In the genomic region with DNA sequence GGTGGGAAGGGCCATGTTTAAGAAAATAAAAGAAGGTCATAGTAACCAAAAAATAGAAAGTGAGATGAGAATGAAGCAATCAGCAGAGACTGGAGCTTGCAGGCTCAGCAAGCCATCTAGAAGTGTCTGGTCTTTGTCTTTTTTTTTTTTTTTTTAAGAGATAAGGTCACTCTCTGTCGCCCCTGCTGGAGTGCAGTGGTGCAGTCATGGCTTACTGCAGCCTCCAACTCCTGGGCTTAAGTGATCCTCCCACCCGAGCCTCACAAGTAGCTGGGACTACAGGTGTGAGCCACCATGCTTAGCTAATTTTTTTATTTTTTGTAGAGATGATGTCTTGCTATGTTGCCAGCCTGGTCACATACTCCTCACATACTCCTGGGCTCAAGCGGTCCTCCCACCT, we compare ENCODE assay signal across 1 cellular context.
TF ChIP-seq lines count a peak whose summit lies in the region.

No MANE protein-coding gene starts in this region.

TF ChIP-seq in K562, 482 proteins besides CTCF, POLR2A, EP300 and RAD21:
- TF ChIP-seq BCOR (IDR thresholded peaks at IDR 0.05) (0 out of 2 replicates have a peak, but pooled peaks have one; percentile 15), SMARCE1 (IDR thresholded peaks at IDR 0.05) (no peak), CEBPB (tag; IDR thresholded peaks at IDR 0.05) (no peak), CC2D1A (IDR thresholded peaks at IDR 0.05) (peak; percentile 33; the same call in 1 of the 2 replicates), HNRNPLL (IDR thresholded peaks at IDR 0.05; ENCODE audit: low read depth, low read length, poor library complexity, severe bottlenecking) (no peak), ZNF586 (CRISPR knock-in tag; conservative IDR thresholded peaks at IDR 0.05) (no peak), ZNF140 (CRISPR knock-in tag; IDR thresholded peaks at IDR 0.05) (no peak), NFATC3 (IDR thresholded peaks at IDR 0.05) (no peak), ZNF384 (IDR thresholded peaks at IDR 0.05; ENCODE audit: low read depth, low read length) (peak; percentile 97)
- TF ChIP-seq, protein P1, sequence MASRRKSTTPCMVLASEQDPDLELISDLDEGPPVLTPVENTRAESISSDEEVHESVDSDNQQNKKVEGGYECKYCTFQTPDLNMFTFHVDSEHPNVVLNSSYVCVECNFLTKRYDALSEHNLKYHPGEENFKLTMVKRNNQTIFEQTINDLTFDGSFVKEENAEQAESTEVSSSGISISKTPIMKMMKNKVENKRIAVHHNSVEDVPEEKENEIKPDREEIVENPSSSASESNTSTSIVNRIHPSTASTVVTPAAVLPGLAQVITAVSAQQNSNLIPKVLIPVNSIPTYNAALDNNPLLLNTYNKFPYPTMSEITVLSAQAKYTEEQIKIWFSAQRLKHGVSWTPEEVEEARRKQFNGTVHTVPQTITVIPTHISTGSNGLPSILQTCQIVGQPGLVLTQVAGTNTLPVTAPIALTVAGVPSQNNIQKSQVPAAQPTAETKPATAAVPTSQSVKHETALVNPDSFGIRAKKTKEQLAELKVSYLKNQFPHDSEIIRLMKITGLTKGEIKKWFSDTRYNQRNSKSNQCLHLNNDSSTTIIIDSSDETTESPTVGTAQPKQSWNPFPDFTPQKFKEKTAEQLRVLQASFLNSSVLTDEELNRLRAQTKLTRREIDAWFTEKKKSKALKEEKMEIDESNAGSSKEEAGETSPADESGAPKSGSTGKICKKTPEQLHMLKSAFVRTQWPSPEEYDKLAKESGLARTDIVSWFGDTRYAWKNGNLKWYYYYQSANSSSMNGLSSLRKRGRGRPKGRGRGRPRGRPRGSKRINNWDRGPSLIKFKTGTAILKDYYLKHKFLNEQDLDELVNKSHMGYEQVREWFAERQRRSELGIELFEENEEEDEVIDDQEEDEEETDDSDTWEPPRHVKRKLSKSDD (conservative IDR thresholded peaks at IDR 0.05; ENCODE audit: low read length), result no peak
- TF ChIP-seq, protein P2, sequence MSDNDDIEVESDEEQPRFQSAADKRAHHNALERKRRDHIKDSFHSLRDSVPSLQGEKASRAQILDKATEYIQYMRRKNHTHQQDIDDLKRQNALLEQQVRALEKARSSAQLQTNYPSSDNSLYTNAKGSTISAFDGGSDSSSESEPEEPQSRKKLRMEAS (CRISPR knock-in tag; IDR thresholded peaks at IDR 0.05), result no peak
- TF ChIP-seq, protein P3, sequence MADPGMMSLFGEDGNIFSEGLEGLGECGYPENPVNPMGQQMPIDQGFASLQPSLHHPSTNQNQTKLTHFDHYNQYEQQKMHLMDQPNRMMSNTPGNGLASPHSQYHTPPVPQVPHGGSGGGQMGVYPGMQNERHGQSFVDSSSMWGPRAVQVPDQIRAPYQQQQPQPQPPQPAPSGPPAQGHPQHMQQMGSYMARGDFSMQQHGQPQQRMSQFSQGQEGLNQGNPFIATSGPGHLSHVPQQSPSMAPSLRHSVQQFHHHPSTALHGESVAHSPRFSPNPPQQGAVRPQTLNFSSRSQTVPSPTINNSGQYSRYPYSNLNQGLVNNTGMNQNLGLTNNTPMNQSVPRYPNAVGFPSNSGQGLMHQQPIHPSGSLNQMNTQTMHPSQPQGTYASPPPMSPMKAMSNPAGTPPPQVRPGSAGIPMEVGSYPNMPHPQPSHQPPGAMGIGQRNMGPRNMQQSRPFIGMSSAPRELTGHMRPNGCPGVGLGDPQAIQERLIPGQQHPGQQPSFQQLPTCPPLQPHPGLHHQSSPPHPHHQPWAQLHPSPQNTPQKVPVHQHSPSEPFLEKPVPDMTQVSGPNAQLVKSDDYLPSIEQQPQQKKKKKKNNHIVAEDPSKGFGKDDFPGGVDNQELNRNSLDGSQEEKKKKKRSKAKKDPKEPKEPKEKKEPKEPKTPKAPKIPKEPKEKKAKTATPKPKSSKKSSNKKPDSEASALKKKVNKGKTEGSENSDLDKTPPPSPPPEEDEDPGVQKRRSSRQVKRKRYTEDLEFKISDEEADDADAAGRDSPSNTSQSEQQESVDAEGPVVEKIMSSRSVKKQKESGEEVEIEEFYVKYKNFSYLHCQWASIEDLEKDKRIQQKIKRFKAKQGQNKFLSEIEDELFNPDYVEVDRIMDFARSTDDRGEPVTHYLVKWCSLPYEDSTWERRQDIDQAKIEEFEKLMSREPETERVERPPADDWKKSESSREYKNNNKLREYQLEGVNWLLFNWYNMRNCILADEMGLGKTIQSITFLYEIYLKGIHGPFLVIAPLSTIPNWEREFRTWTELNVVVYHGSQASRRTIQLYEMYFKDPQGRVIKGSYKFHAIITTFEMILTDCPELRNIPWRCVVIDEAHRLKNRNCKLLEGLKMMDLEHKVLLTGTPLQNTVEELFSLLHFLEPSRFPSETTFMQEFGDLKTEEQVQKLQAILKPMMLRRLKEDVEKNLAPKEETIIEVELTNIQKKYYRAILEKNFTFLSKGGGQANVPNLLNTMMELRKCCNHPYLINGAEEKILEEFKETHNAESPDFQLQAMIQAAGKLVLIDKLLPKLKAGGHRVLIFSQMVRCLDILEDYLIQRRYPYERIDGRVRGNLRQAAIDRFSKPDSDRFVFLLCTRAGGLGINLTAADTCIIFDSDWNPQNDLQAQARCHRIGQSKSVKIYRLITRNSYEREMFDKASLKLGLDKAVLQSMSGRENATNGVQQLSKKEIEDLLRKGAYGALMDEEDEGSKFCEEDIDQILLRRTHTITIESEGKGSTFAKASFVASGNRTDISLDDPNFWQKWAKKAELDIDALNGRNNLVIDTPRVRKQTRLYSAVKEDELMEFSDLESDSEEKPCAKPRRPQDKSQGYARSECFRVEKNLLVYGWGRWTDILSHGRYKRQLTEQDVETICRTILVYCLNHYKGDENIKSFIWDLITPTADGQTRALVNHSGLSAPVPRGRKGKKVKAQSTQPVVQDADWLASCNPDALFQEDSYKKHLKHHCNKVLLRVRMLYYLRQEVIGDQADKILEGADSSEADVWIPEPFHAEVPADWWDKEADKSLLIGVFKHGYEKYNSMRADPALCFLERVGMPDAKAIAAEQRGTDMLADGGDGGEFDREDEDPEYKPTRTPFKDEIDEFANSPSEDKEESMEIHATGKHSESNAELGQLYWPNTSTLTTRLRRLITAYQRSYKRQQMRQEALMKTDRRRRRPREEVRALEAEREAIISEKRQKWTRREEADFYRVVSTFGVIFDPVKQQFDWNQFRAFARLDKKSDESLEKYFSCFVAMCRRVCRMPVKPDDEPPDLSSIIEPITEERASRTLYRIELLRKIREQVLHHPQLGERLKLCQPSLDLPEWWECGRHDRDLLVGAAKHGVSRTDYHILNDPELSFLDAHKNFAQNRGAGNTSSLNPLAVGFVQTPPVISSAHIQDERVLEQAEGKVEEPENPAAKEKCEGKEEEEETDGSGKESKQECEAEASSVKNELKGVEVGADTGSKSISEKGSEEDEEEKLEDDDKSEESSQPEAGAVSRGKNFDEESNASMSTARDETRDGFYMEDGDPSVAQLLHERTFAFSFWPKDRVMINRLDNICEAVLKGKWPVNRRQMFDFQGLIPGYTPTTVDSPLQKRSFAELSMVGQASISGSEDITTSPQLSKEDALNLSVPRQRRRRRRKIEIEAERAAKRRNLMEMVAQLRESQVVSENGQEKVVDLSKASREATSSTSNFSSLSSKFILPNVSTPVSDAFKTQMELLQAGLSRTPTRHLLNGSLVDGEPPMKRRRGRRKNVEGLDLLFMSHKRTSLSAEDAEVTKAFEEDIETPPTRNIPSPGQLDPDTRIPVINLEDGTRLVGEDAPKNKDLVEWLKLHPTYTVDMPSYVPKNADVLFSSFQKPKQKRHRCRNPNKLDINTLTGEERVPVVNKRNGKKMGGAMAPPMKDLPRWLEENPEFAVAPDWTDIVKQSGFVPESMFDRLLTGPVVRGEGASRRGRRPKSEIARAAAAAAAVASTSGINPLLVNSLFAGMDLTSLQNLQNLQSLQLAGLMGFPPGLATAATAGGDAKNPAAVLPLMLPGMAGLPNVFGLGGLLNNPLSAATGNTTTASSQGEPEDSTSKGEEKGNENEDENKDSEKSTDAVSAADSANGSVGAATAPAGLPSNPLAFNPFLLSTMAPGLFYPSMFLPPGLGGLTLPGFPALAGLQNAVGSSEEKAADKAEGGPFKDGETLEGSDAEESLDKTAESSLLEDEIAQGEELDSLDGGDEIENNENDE (IDR thresholded peaks at IDR 0.05; ENCODE audit: low read depth, low read length), result no peak
- TF ChIP-seq, protein P4, sequence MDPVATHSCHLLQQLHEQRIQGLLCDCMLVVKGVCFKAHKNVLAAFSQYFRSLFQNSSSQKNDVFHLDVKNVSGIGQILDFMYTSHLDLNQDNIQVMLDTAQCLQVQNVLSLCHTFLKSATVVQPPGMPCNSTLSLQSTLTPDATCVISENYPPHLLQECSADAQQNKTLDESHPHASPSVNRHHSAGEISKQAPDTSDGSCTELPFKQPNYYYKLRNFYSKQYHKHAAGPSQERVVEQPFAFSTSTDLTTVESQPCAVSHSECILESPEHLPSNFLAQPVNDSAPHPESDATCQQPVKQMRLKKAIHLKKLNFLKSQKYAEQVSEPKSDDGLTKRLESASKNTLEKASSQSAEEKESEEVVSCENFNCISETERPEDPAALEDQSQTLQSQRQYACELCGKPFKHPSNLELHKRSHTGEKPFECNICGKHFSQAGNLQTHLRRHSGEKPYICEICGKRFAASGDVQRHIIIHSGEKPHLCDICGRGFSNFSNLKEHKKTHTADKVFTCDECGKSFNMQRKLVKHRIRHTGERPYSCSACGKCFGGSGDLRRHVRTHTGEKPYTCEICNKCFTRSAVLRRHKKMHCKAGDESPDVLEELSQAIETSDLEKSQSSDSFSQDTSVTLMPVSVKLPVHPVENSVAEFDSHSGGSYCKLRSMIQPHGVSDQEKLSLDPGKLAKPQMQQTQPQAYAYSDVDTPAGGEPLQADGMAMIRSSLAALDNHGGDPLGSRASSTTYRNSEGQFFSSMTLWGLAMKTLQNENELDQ (CRISPR knock-in tag; IDR thresholded peaks at IDR 0.05; ENCODE audit: borderline replicate concordance), result no peak
